14 cellular contexts compared by ENCODE assay signal in the genomic region with DNA sequence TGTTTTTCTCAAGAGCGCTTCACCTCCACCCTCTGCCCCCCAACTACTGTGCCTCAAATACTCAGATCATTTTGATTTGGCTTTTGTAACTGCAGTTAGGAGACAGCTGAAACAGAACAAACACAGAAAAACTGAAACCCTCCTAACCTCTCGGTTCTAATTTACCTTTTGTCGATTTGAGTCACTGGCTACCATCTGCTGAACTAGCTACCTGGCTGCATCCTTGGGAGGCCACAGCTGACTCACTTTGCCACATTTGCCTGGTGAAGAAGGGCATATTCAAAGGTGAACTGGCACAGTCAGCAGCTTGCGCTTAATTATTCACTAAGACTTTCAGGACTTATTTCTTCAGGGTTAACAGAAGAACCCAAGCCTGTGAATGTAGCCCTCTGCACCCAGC.
DNase-seq lines count a peak whose midpoint lies in the region; ATAC-seq and TF ChIP-seq lines count a peak whose summit lies in the region.
"Had no signal": no experiment of that assay in that cellular context is flagged by ENCODE, and none has a peak within 500 bp of the region (broad histone marks: within the 10 kb centered on the region; RNA-seq: fewer than 3 reads in every experiment).

No MANE protein-coding gene starts in this region.

- H3K4me1 ChIP-seq in esophagus muscularis mucosa (peaks cover 0 to under 1% (median 0%) of the 10 kb centered on the region in 4 donors), thyroid gland (peaks cover under 1 to 9% of the 10 kb centered on the region in 2 donors)
- H3K4me1 ChIP-seq: left lung had no signal

- intact Hi-C loops in esophagus muscularis mucosa (cut with DNase I) (loop anchor here (10.0 kb wide), 1 partner anchor 63 kb away; no protein-coding TSS in a partner anchor), thyroid gland (cut with DNase I) (no loop called here)

- no peak for TF ChIP-seq CTCF in esophagus muscularis mucosa (IDR thresholded peaks at IDR 0.05)
- no peak for TF ChIP-seq CTCF in foreskin fibroblast (IDR thresholded peaks at IDR 0.05; ENCODE audit: low read depth, low read length)
- TF ChIP-seq CTCF in thyroid gland (IDR thresholded peaks at IDR 0.05), result no peak

- 82% methylated on average over 4 of the region's 4 CpGs for WGBS in esophagus muscularis mucosa
- WGBS in thyroid gland, 2 donors, result 84% methylated on average over 4 of the region's 4 CpGs

- no peak for TF ChIP-seq EP300 in esophagus muscularis mucosa (IDR thresholded peaks at IDR 0.05)

- H3K4me3 ChIP-seq in esophagus muscularis mucosa (no peak overlapping the region), foreskin fibroblast (ENCODE audit: low read depth in 1 of 2, low read length in 2 of 2) (no peak overlapping the region), thyroid gland (replicated peaks in 1 of 3) (no peak overlapping the region)
- H3K4me3 ChIP-seq: left lung had no signal

- H3K9me3 ChIP-seq in esophagus muscularis mucosa (no peaks in the 10 kb centered on the region), thyroid gland (no peaks in the 10 kb centered on the region)
- H3K9me3 ChIP-seq: left lung had no signal

- DNase-seq in activated CD4-positive, CD25-positive, alpha-beta regulatory T cell (lab: John Stamatoyannopoulos, UW), result no peak
- peak; percentile 39 for DNase-seq in esophagus muscularis mucosa (ENCODE audit: extremely low spot score)
- DNase-seq in foreskin fibroblast, result no peak
- DNase-seq in OCI-M2 (lab: John Stamatoyannopoulos, UW; ENCODE audit: unreplicated experiment), result no peak
- DNase-seq in thyroid gland, result no peak
- DNase-seq: hypothalamus; left lung; stimulated activated naive B cell treated with anti-CD40 and anti-IgM and Interleukin-4, amounts not matched to agents 10 μg/mL and 1 μg/mL and 100 μg/mL, for 72 hours had no signal

- H3K36me3 ChIP-seq in esophagus muscularis mucosa (no peaks in the 10 kb centered on the region), thyroid gland (no peaks in the 10 kb centered on the region)
- H3K36me3 ChIP-seq: left lung had no signal

- ATAC-seq in activated CD4-positive, CD25-positive, alpha-beta regulatory T cell treated with anti-CD3 and anti-CD28 coated beads, Interleukin-2, amount 50 U/mL, for 24 hours, result peak; percentile 86 to 90
- peak; percentile 76 for ATAC-seq in GM19025 (IDR thresholded peaks at IDR 0.05; ENCODE audit: low read depth, unreplicated experiment)
- peak; percentile 51 for ATAC-seq in HG03175 (IDR thresholded peaks at IDR 0.05; ENCODE audit: unreplicated experiment)
- ATAC-seq: left lung; natural killer cell treated with Interleukin-12 subunit alpha and Interleukin-12 subunit beta and Interleukin-15 and Interleukin-18, amount 100 ng/mL, for 72 hours; stimulated activated naive B cell treated with anti-CD40 and anti-IgM and Interleukin-4, amounts not matched to agents 10 μg/mL and 1 μg/mL and 100 μg/mL, for 72 hours had no signal

- H3K27ac ChIP-seq in esophagus muscularis mucosa (replicated peaks in 1 of 4) (no peak overlapping the region), thyroid gland (no peak overlapping the region)
- H3K27ac ChIP-seq: 22Rv1, C4-2B, left lung had no signal

- no peak for TF ChIP-seq POLR2A in esophagus muscularis mucosa (IDR thresholded peaks at IDR 0.05; ENCODE audit: low read depth)
- no peak for TF ChIP-seq POLR2A in thyroid gland (IDR thresholded peaks at IDR 0.05)

- H3K27me3 ChIP-seq in esophagus muscularis mucosa (peaks cover 0 to 51% (median 0%) of the 10 kb centered on the region in 4 donors), thyroid gland (no peaks in the 10 kb centered on the region)
